17 cellular contexts compared by ENCODE assay signal in the genomic region with DNA sequence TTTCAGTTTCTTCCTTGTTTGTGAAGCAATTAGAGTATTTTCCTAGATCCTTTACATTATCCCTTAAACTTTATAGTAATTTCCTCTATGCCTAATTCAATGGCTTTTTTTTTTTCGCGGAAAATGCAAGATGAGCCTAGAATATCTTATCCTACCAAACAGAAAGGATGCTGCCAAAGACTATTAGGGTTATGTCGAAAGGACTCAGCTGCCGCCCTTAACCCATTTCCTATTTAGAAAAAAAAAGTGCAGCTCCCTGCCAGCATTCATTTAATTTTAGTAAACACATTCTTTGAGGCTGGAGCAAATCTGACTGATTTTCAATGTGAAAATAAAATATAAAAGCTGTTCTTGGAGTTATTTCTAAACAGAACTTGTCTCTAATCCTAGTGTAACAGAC. TPM values are rescaled to one million over a fixed set of nuclear protein-coding genes. Genes with fewer than 3 reads are reported as not detected.
A peak's percentile ranks its signal among the peaks of the same experiment; 100 is the strongest.
DNase-seq lines count a peak whose midpoint lies in the region; ATAC-seq and TF ChIP-seq lines count a peak whose summit lies in the region.
"Had no signal": no experiment of that assay in that cellular context is flagged by ENCODE, and none has a peak within 500 bp of the region (broad histone marks: within the 10 kb centered on the region; RNA-seq: fewer than 3 reads in every experiment).

No MANE protein-coding gene starts in this region.

- TF ChIP-seq EP300 in transverse colon (IDR thresholded peaks at IDR 0.05; ENCODE audit: low read depth): no peak

- H3K36me3 ChIP-seq in colonic mucosa (no peaks in the 10 kb centered on the region), right atrium auricular region (no peaks in the 10 kb centered on the region), transverse colon (no peaks in the 10 kb centered on the region)
- H3K36me3 ChIP-seq: BE2C had no signal

- intact Hi-C loops in colonic mucosa (cut with DNase I): no loop called here
- intact Hi-C loops in transverse colon (cut with DNase I; ENCODE audit: low total_unique reads): no loop called here

- TF ChIP-seq CTCF in colonic mucosa (IDR thresholded peaks at IDR 0.05) (no peak), right atrium auricular region (IDR thresholded peaks at IDR 0.05) (no peak), transverse colon (IDR thresholded peaks at IDR 0.05) (no peak)

- no peak overlapping the region for H3K4me3 ChIP-seq in colonic mucosa
- peak overlapping the region in 1 of 2 donors; percentile 33 for H3K4me3 ChIP-seq in right atrium auricular region
- peak overlapping the region in 1 of 4 donors; percentile 17 for H3K4me3 ChIP-seq in transverse colon

- H3K27me3 ChIP-seq in colonic mucosa (no peaks in the 10 kb centered on the region), right atrium auricular region (no peaks in the 10 kb centered on the region), transverse colon (no peaks in the 10 kb centered on the region)

- H3K9ac ChIP-seq in colonic mucosa (ENCODE audit: low read depth in 2 of 2, low read length in 2 of 2): no peak overlapping the region
- H3K9ac ChIP-seq: KMS-11 had no signal

- TF ChIP-seq POLR2A in transverse colon (IDR thresholded peaks at IDR 0.05): no peak

- H3K4me1 ChIP-seq in colonic mucosa (no peaks in the 10 kb centered on the region), right atrium auricular region (peaks cover 0 to 11% of the 10 kb centered on the region in 2 donors), transverse colon (peaks cover 0 to 10% (median 0%) of the 10 kb centered on the region in 4 donors)
- H3K4me1 ChIP-seq: BE2C had no signal

- in situ Hi-C loops in transverse colon (cut with MboI; ENCODE audit: low pct_ligation_motif_present in 1 of 4, low pct_unique_long_range_greater_than_20kb in 1 of 4, low sequenced_read_pairs in 3 of 4): no loop called here

- H3K9me3 ChIP-seq in colonic mucosa (no peaks in the 10 kb centered on the region), right atrium auricular region (no peaks in the 10 kb centered on the region), transverse colon (no peaks in the 10 kb centered on the region)
- H3K9me3 ChIP-seq: BE2C had no signal

- no peak for ATAC-seq in GM21529 (IDR thresholded peaks at IDR 0.05; ENCODE audit: unreplicated experiment)
- no peak for ATAC-seq in GM18873 (IDR thresholded peaks at IDR 0.05; ENCODE audit: low FRiP score, unreplicated experiment)
- ATAC-seq: esophagus mucosa, HCT116 had no signal

- DNase-seq in colonic mucosa (no peak), right atrium auricular region (ENCODE audit: low spot score) (no peak), pons (ENCODE audit: low spot score) (peak; percentile 25), transverse colon (no peak)
- DNase-seq in stimulated activated naive CD4-positive, alpha-beta T cell treated with Interleukin-2 at 50 U/mL for 16 hours (lab: John Stamatoyannopoulos, UW): no peak
- no peak for DNase-seq in activated CD8-positive, alpha-beta memory T cell treated with anti-CD3 and anti-CD28 coated beads, Interleukin-2, amount 50 U/mL, for 4 hours
- DNase-seq: activated naive CD8-positive, alpha-beta T cell treated with anti-CD3 and anti-CD28 coated beads, Interleukin-2, amount 10 ng/mL, durations not matched to agents 7 days and 5 days; BE2C; head of caudate nucleus; NCI-H524 treated with DMSO at 0.1 percent for 48 hours; SIG-M5 had no signal

- 53 to 63% methylated on average over 4 of the region's 4 CpGs for WGBS in transverse colon (ENCODE audit: low coverage in 1 of 2), 2 donors

- H3K27ac ChIP-seq in colonic mucosa (peak overlapping the region; percentile 43), right atrium auricular region (peak overlapping the region; percentile 46 to 47), transverse colon (peak overlapping the region; percentile 11 to 54 (median 52))
- H3K27ac ChIP-seq: KMS-11 had no signal

RNA-seq across cellular contexts. Expression of gene A2M, which starts 8.0 kb away (rescaled TPM):
- total RNA-seq in colonic mucosa: 100 to 1,000 TPM; 105 to 201 TPM
- total RNA-seq in right atrium auricular region: 100 to 1,000 TPM; 340 to 683 TPM
- 100 to 1,000 TPM in 2 of 4 donors, 10 to 100 TPM in 2; 66.2 to 136 (median 96.5) TPM for total RNA-seq in transverse colon
- total RNA-seq: T-helper 1 cell treated with Interleukin-12 subunit alpha and Interleukin-12 subunit beta and Interleukin-4 antibody, amounts not matched to agents 30 ng/mL and 1 ng/mL, for 36 hours had no signal
